Comparison of ENCODE assay signal across 1 cellular context in the genomic region with DNA sequence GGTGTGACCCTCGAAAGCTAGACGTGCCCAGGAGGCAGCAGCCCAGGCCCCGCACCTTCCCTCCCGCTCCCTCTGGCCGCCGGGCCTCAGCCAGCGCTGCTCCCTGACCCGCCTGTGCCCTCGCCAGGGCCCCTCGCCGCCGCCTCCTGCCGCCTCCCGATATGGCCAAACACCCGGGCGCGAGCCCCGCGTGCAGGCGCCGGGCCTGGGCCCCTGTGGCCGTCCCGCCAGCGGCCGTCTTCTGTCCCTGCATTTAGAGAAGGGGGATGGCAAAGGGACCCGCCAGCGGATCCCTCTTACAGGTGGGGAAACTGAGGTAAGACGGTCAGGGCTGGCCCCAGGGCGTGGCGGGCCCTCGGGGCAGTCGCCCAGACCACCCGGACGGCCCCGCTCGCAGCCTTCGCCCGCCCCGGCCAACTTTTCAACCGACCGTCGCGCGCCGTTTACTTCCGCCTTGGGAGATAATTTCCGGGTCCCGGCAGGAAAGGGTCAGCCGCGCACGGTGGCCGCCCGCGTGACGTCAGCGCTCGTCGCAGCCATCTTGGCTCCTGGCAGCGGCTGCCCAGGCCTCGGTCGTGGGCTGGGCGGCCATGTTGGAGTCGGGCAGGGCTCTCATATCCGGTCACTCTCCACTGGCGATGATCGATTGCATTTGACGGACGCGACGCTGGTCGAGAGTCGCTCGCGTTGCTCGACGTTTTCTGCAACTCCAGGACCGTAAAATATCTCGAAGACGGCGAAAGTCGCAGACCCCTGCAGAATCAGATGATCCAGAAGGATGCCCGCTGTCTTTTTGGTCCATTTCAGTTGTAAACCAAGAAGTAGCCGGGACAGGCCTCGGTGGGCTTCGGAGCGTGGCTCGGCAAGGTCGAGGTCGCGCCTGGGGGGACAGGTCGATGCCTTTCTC.
TF ChIP-seq lines count a peak whose summit lies in the region.

No MANE protein-coding gene starts in this region.

TF ChIP-seq in WTC11, 78 proteins besides CTCF, POLR2A, EP300 and RAD21 (continued from another document and continues in another):
- TF ChIP-seq E2F1 (CRISPR knock-in tag; IDR thresholded peaks at IDR 0.05): no peak
- TF ChIP-seq ESRRA (CRISPR knock-in tag; IDR thresholded peaks at IDR 0.05; ENCODE audit: borderline replicate concordance): 0 out of 2 replicates have a peak, but pooled peaks have one; percentile 29
- TF ChIP-seq, protein P1, sequence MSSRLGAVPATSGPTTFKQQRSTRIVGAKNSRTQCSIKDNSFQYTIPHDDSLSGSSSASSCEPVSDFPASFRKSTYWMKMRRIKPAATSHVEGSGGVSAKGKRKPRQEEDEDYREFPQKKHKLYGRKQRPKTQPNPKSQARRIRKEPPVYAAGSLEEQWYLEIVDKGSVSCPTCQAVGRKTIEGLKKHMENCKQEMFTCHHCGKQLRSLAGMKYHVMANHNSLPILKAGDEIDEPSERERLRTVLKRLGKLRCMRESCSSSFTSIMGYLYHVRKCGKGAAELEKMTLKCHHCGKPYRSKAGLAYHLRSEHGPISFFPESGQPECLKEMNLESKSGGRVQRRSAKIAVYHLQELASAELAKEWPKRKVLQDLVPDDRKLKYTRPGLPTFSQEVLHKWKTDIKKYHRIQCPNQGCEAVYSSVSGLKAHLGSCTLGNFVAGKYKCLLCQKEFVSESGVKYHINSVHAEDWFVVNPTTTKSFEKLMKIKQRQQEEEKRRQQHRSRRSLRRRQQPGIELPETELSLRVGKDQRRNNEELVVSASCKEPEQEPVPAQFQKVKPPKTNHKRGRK (CRISPR knock-in tag; IDR thresholded peaks at IDR 0.05; ENCODE audit: borderline replicate concordance): no peak
- TF ChIP-seq ETV6 (CRISPR knock-in tag; IDR thresholded peaks at IDR 0.05): peak; percentile 98
- no peak for TF ChIP-seq MLX (CRISPR knock-in tag; IDR thresholded peaks at IDR 0.05)
- TF ChIP-seq, protein P2, sequence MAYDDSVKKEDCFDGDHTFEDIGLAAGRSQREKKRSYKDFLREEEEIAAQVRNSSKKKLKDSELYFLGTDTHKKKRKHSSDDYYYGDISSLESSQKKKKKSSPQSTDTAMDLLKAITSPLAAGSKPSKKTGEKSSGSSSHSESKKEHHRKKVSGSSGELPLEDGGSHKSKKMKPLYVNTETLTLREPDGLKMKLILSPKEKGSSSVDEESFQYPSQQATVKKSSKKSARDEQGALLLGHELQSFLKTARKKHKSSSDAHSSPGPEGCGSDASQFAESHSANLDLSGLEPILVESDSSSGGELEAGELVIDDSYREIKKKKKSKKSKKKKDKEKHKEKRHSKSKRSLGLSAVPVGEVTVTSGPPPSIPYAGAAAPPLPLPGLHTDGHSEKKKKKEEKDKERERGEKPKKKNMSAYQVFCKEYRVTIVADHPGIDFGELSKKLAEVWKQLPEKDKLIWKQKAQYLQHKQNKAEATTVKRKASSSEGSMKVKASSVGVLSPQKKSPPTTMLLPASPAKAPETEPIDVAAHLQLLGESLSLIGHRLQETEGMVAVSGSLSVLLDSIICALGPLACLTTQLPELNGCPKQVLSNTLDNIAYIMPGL (CRISPR knock-in tag; IDR thresholded peaks at IDR 0.05): peak; percentile 82; the same call in 1 of the 2 replicates
- no peak; the same call in 1 of the 2 replicates for TF ChIP-seq RELA (CRISPR knock-in tag; IDR thresholded peaks at IDR 0.05; ENCODE audit: borderline replicate concordance)
- no peak for TF ChIP-seq NR3C1 (CRISPR knock-in tag; conservative IDR thresholded peaks at IDR 0.05; ENCODE audit: low read depth)
- TF ChIP-seq CDX4 (CRISPR knock-in tag; IDR thresholded peaks at IDR 0.05; ENCODE audit: borderline replicate concordance): no peak
- no peak for TF ChIP-seq NFATC4 (CRISPR knock-in tag; IDR thresholded peaks at IDR 0.05)
- TF ChIP-seq TEAD4 (CRISPR knock-in tag; IDR thresholded peaks at IDR 0.05): no peak
- no peak for TF ChIP-seq TP53 (CRISPR knock-in tag; IDR thresholded peaks at IDR 0.05)
- no peak for TF ChIP-seq EMX1 (CRISPR knock-in tag; IDR thresholded peaks at IDR 0.05)
- TF ChIP-seq TEAD1 (CRISPR knock-in tag; IDR thresholded peaks at IDR 0.05): no peak
- no peak for TF ChIP-seq ZNF425 (CRISPR knock-in tag; conservative IDR thresholded peaks at IDR 0.05)
- TF ChIP-seq ATF2 (CRISPR knock-in tag; IDR thresholded peaks at IDR 0.05; ENCODE audit: borderline replicate concordance, low read depth): no peak
- TF ChIP-seq MXD4 (CRISPR knock-in tag; IDR thresholded peaks at IDR 0.05; ENCODE audit: borderline replicate concordance): no peak
- no peak for TF ChIP-seq NR1H2 (CRISPR knock-in tag; IDR thresholded peaks at IDR 0.05)
- no peak for TF ChIP-seq IRF2 (CRISPR knock-in tag; IDR thresholded peaks at IDR 0.05; ENCODE audit: borderline replicate concordance, low read depth)
- TF ChIP-seq JUN (CRISPR knock-in tag; IDR thresholded peaks at IDR 0.05): no peak; the same call in 1 of the 2 replicates
- no peak for TF ChIP-seq ZNF532 (CRISPR knock-in tag; IDR thresholded peaks at IDR 0.05; ENCODE audit: borderline replicate concordance)
- no peak for TF ChIP-seq RORB (CRISPR knock-in tag; IDR thresholded peaks at IDR 0.05)
- no peak for TF ChIP-seq ZNF138 (CRISPR knock-in tag; conservative IDR thresholded peaks at IDR 0.05)
- TF ChIP-seq, protein P3, sequence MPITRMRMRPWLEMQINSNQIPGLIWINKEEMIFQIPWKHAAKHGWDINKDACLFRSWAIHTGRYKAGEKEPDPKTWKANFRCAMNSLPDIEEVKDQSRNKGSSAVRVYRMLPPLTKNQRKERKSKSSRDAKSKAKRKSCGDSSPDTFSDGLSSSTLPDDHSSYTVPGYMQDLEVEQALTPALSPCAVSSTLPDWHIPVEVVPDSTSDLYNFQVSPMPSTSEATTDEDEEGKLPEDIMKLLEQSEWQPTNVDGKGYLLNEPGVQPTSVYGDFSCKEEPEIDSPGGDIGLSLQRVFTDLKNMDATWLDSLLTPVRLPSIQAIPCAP (CRISPR knock-in tag; IDR thresholded peaks at IDR 0.05): peak; percentile 62
- no peak for TF ChIP-seq ZNF671 (CRISPR knock-in tag; IDR thresholded peaks at IDR 0.05)
- TF ChIP-seq PREB (CRISPR knock-in tag; IDR thresholded peaks at IDR 0.05; ENCODE audit: borderline replicate concordance): no peak
- no peak; the same call in 1 of the 2 replicates for TF ChIP-seq ATF1 (CRISPR knock-in tag; IDR thresholded peaks at IDR 0.05)
- TF ChIP-seq SOX15 (CRISPR knock-in tag; IDR thresholded peaks at IDR 0.05): no peak
- TF ChIP-seq ERG (CRISPR knock-in tag; IDR thresholded peaks at IDR 0.05): no peak
- no peak for TF ChIP-seq ZNF416 (CRISPR knock-in tag; IDR thresholded peaks at IDR 0.05)
- TF ChIP-seq CBFB (CRISPR knock-in tag; IDR thresholded peaks at IDR 0.05; ENCODE audit: low read depth): no peak
- peak; percentile 95 for TF ChIP-seq MAX (CRISPR knock-in tag; IDR thresholded peaks at IDR 0.05)
- TF ChIP-seq ZNF263 (CRISPR knock-in tag; IDR thresholded peaks at IDR 0.05; ENCODE audit: low read depth): no peak
